9 cellular contexts compared by ENCODE assay signal in genomic region chrX:136954930-136955329, GRCh38.
DNase-seq lines count a peak whose midpoint lies in the region; ATAC-seq, FAIRE-seq and TF ChIP-seq lines count a peak whose summit lies in the region.
"Had no signal": no experiment of that assay in that cellular context is flagged by ENCODE, and none has a peak within 500 bp of the region (broad histone marks: within the 10 kb centered on the region; RNA-seq: fewer than 3 reads in every experiment).

No MANE protein-coding gene starts in this region.

- no peak overlapping the region for H3K4me3 Mint-ChIP-seq in activated CD4-positive, alpha-beta memory T cell treated with anti-CD3 and anti-CD28 coated beads for 36 hours

- peaks cover 2% of the 10 kb centered on the region for H3K4me1 Mint-ChIP-seq in activated CD4-positive, alpha-beta memory T cell treated with anti-CD3 and anti-CD28 coated beads for 36 hours (ENCODE audit: low read depth)

- H3K9me3 Mint-ChIP-seq in activated CD4-positive, alpha-beta memory T cell treated with anti-CD3 and anti-CD28 coated beads for 36 hours = no peaks in the 10 kb centered on the region

- ATAC-seq in GM18511 (IDR thresholded peaks at IDR 0.05; ENCODE audit: unreplicated experiment) (peak; percentile 42), HG03460 (IDR thresholded peaks at IDR 0.05; ENCODE audit: unreplicated experiment) (no peak)

- CTCF ChIA-PET in activated CD4-positive, alpha-beta memory T cell treated with anti-CD3 and anti-CD28 coated beads for 36 hours (lab: Charles Lee) = interaction anchor here (0.6 to 4.0 kb wide), 4 partner anchors 97 to 242 kb away, joined by 3 to 30 read pairs (median 10); no protein-coding TSS in a partner anchor

- DNase-seq in AG08396 (ENCODE audit: low spot score) (peak; percentile 14), RKO (ENCODE audit: low spot score) (peak; percentile 67), fibroblast of villous mesenchyme (ENCODE audit: low read depth) (peak; percentile 42), urothelium cell line (ENCODE audit: low spot score) (peak; percentile 5)
- DNase-seq in stimulated activated CD8-positive, alpha-beta memory T cell treated with anti-CD3 and anti-CD28 coated beads, Interleukin-4, amount 100 ng/mL, for 48 hours = no peak
- no peak for DNase-seq in activated CD4-positive, alpha-beta memory T cell treated with anti-CD3 and anti-CD28 coated beads for 36 hours

- no peaks in the 10 kb centered on the region for H3K27me3 Mint-ChIP-seq in activated CD4-positive, alpha-beta memory T cell treated with anti-CD3 and anti-CD28 coated beads for 36 hours

- H3K27ac Mint-ChIP-seq in activated CD4-positive, alpha-beta memory T cell treated with anti-CD3 and anti-CD28 coated beads for 36 hours = no peak overlapping the region

- intact Hi-C loops in activated CD4-positive, alpha-beta memory T cell treated with anti-CD3 and anti-CD28 coated beads for 36 hours (cut with micrococcal nuclease) = loop anchor here (1.0 to 2.0 kb wide), 3 partner anchors 14 to 239 kb away; no protein-coding TSS in a partner anchor

- peaks cover 4% of the 10 kb centered on the region for H3K36me3 Mint-ChIP-seq in activated CD4-positive, alpha-beta memory T cell treated with anti-CD3 and anti-CD28 coated beads for 36 hours

- TF ChIP-seq CTCF in fibroblast of villous mesenchyme (IDR thresholded peaks at IDR 0.05; ENCODE audit: insufficient read depth, low read depth, low read length) = peak; percentile 46

- H3K4me3 ChIP-seq in fibroblast of villous mesenchyme (ENCODE audit: low read depth, low read length) = no peak overlapping the region
- H3K4me3 ChIP-seq: HAP-1 had no signal

- FAIRE-seq in urothelium cell line (lab: Jason Lieb, UNC) = no peak

- POLR2A ChIA-PET in activated CD4-positive, alpha-beta memory T cell treated with anti-CD3 and anti-CD28 coated beads for 36 hours (lab: Charles Lee) = no interaction called here

Comparison
In these comparisons a context has a peak if more than half of its experiments do, and no peak if none do; other contexts are left out.
1. DNase-seq: peak in AG08396 (single experiment), RKO (single experiment), fibroblast of villous mesenchyme (single experiment) and urothelium cell line (single experiment); none in stimulated activated CD8-positive, alpha-beta memory T cell treated with anti-CD3 and anti-CD28 coated beads, Interleukin-4, amount 100 ng/mL, for 48 hours (single experiment) and activated CD4-positive, alpha-beta memory T cell treated with anti-CD3 and anti-CD28 coated beads for 36 hours (single experiment).